In genomic region chr9:109019420-109019819, GRCh38 we compare ENCODE assay signal across 20 cellular contexts. TPM values are rescaled to one million over a fixed set of nuclear protein-coding genes. Genes with fewer than 3 reads are reported as not detected.
DNase-seq lines count a peak whose midpoint lies in the region; ATAC-seq, FAIRE-seq and TF ChIP-seq lines count a peak whose summit lies in the region.
"Had no signal": no experiment of that assay in that cellular context is flagged by ENCODE, and none has a peak within 500 bp of the region (broad histone marks: within the 10 kb centered on the region; RNA-seq: fewer than 3 reads in every experiment).

No MANE protein-coding gene starts in this region.

- no peak overlapping the region for H3K9ac ChIP-seq in BLaER1 treated with 17β-estradiol and CSF1 and Interleukin-3, amounts not matched to agents 10 nM and 100 nM
- H3K9ac ChIP-seq in Karpas-422 (ENCODE audit: low read length), result no peak overlapping the region

- DNase-seq in A549 (ENCODE audit: low read depth in 1 of 2, low spot score in 1 of 2) (no peak), OCI-LY7 (ENCODE audit: low spot score) (no peak), Kasumi-1 (lab: John Stamatoyannopoulos, UW) (no peak), UCSD-AML1 (lab: John Stamatoyannopoulos, UW; ENCODE audit: unreplicated experiment) (no peak), Karpas-422 (no peak)
- DNase-seq: AML-193; Calu3; CD4-positive, alpha-beta memory T cell; DMS53; DND-41; EL; GOT3; H7; HFFc6 had no signal

- H3K9me3 ChIP-seq in A549 (no peaks in the 10 kb centered on the region), OCI-LY7 (ENCODE audit: low read length) (no peaks in the 10 kb centered on the region), Karpas-422 (ENCODE audit: low read length) (no peaks in the 10 kb centered on the region)
- H3K9me3 ChIP-seq in BLaER1 treated with 17β-estradiol and CSF1 and Interleukin-3, amounts not matched to agents 10 nM and 100 nM (replicated peaks in 1 of 11), result no peaks in the 10 kb centered on the region

- FAIRE-seq in A549 (lab: Jason Lieb, UNC), result no peak
- FAIRE-seq: GM12878, HTR-8/SVneo had no signal

- 95% methylated on average over 3 of the region's 3 CpGs for WGBS in A549 (ENCODE audit: missing lambda C conversion rate)

- TF ChIP-seq EP300 in A549 (IDR thresholded peaks at IDR 0.05), result no peak

- no peaks in the 10 kb centered on the region for H3K9me3 Mint-ChIP-seq in dendritic cell treated with granulocyte-macrophage colony-stimulating factor and Interleukin-4, amounts not matched to agents 40 ng/mL and 50 ng/mL, for 4 days
- H3K9me3 Mint-ChIP-seq: CD14-positive monocyte; CD4-positive, alpha-beta memory T cell; HFFc6 had no signal

- H3K4me2 ChIP-seq in A549, result no peak overlapping the region
- peak overlapping the region in 8 of 11 experiments; percentile 29 to 76 (median 60); a peak in 13 of 22 replicates for H3K4me2 ChIP-seq in BLaER1 treated with 17β-estradiol and CSF1 and Interleukin-3, amounts not matched to agents 10 nM and 100 nM
- no peak overlapping the region for H3K4me2 ChIP-seq in OCI-LY7 (ENCODE audit: low read length)
- H3K4me2 ChIP-seq in Karpas-422 (ENCODE audit: low read depth, low read length, poor library complexity, severe bottlenecking), result no peak overlapping the region

- H3K27ac ChIP-seq in A549 (no peak overlapping the region), OCI-LY7 (ENCODE audit: low read depth, low read length, poor library complexity, severe bottlenecking) (no peak overlapping the region), Karpas-422 (ENCODE audit: low read length) (no peak overlapping the region)
- H3K27ac ChIP-seq in BLaER1 treated with 17β-estradiol and CSF1 and Interleukin-3, amounts not matched to agents 10 nM and 100 nM, result peak overlapping the region in 1 of 11 experiments; percentile 53; a peak in 3 of 22 replicates

- intact Hi-C loops in OCI-LY7 (cut with micrococcal nuclease; ENCODE audit: unreplicated experiment), result no loop called here
- intact Hi-C loops in dendritic cell treated with granulocyte-macrophage colony-stimulating factor and Interleukin-4, amounts not matched to agents 40 ng/mL and 50 ng/mL, for 4 days (cut with micrococcal nuclease), result no loop called here

- H3K4me1 ChIP-seq in A549 (peaks cover 30% of the 10 kb centered on the region), OCI-LY7 (ENCODE audit: insufficient read depth, low read length, poor library complexity, severe bottlenecking) (peaks cover 4% of the 10 kb centered on the region), Karpas-422 (ENCODE audit: low read length) (peaks cover 35% of the 10 kb centered on the region)
- peaks cover 52 to 74% (median 65%) of the 10 kb centered on the region in 10 experiments for H3K4me1 ChIP-seq in BLaER1 treated with 17β-estradiol and CSF1 and Interleukin-3, amounts not matched to agents 10 nM and 100 nM

- TSS peak; percentile 8 for BruUV-seq in OCI-LY7 (replicated peaks; lab: Mats Ljungman, UMichigan)

- no peaks in the 10 kb centered on the region for H3K27me3 ChIP-seq in BLaER1 treated with 17β-estradiol and CSF1 and Interleukin-3, amounts not matched to agents 10 nM and 100 nM
- H3K27me3 ChIP-seq in Karpas-422 (ENCODE audit: low read length), result no peaks in the 10 kb centered on the region

- no peak overlapping the region for H3K4me3 Mint-ChIP-seq in dendritic cell treated with granulocyte-macrophage colony-stimulating factor and Interleukin-4, amounts not matched to agents 40 ng/mL and 50 ng/mL, for 4 days
- H3K4me3 Mint-ChIP-seq: CD14-positive monocyte; CD4-positive, alpha-beta memory T cell; HFFc6 had no signal

- peaks cover 41% of the 10 kb centered on the region for H3K4me1 Mint-ChIP-seq in dendritic cell treated with granulocyte-macrophage colony-stimulating factor and Interleukin-4, amounts not matched to agents 40 ng/mL and 50 ng/mL, for 4 days (ENCODE audit: low read depth)

- CTCF ChIA-PET in A549 (lab: Yijun Ruan, JAX) (no interaction called here), OCI-LY7 (lab: Charles Lee; ENCODE audit: unreplicated experiment) (no interaction called here)

- H3K27me3 Mint-ChIP-seq in dendritic cell treated with granulocyte-macrophage colony-stimulating factor and Interleukin-4, amounts not matched to agents 40 ng/mL and 50 ng/mL, for 4 days, result no peaks in the 10 kb centered on the region
- H3K27me3 Mint-ChIP-seq: CD4-positive, alpha-beta memory T cell had no signal

- H3K79me2 ChIP-seq in OCI-LY7 (ENCODE audit: insufficient read depth, low read depth, low read length) (no peaks in the 10 kb centered on the region), Karpas-422 (ENCODE audit: low read length) (peaks cover 31% of the 10 kb centered on the region)

- peaks cover 0 to 5% (median 0%) of the 10 kb centered on the region in 11 experiments; a peak in 3 of 22 replicates for H4K20me1 ChIP-seq in BLaER1 treated with 17β-estradiol and CSF1 and Interleukin-3, amounts not matched to agents 10 nM and 100 nM
- H4K20me1 ChIP-seq in OCI-LY7 (ENCODE audit: insufficient read depth, low read length) (peaks cover 6% of the 10 kb centered on the region; the same call in 1 of the 2 replicates), Karpas-422 (ENCODE audit: insufficient read depth, low read depth, low read length) (no peaks in the 10 kb centered on the region)

- H2AFZ ChIP-seq in OCI-LY7 (ENCODE audit: low read length) (no peak overlapping the region), Karpas-422 (ENCODE audit: low read length) (no peak overlapping the region)

- TF ChIP-seq RAD21 in A549 (conservative IDR thresholded peaks at IDR 0.05 in 1 of 2, IDR thresholded peaks at IDR 0.05 in 1 of 2), result no peak

- TF ChIP-seq CTCF in A549 (IDR thresholded peaks at IDR 0.05) (no peak), OCI-LY7 (conservative IDR thresholded peaks at IDR 0.05; ENCODE audit: low read length) (no peak)

- H3K36me3 ChIP-seq in BLaER1 treated with 17β-estradiol and CSF1 and Interleukin-3, amounts not matched to agents 10 nM and 100 nM, result peaks cover 2 to 60% (median 32%) of the 10 kb centered on the region in 11 experiments; a peak in 17 of 22 replicates
- peaks cover 60% of the 10 kb centered on the region for H3K36me3 ChIP-seq in OCI-LY7 (ENCODE audit: insufficient read depth, low read length)
- peaks cover 10% of the 10 kb centered on the region; the same call in 1 of the 2 replicates for H3K36me3 ChIP-seq in Karpas-422 (ENCODE audit: insufficient read depth, low read length)

- no peak for TF ChIP-seq POLR2A in A549 (IDR thresholded peaks at IDR 0.05; ENCODE audit: low read length)

- ATAC-seq in A549, result no peak
- ATAC-seq: GM12878, HCT116 had no signal

- peaks cover 14% of the 10 kb centered on the region for H3K36me3 Mint-ChIP-seq in dendritic cell treated with granulocyte-macrophage colony-stimulating factor and Interleukin-4, amounts not matched to agents 40 ng/mL and 50 ng/mL, for 4 days (ENCODE audit: low read depth)

- POLR2A ChIA-PET in A549 (lab: Yijun Ruan, JAX) (no interaction called here), OCI-LY7 (lab: Charles Lee) (interaction anchor here (0.7 to 1.1 kb wide), 2 partner anchors 8 to 1237 kb away, joined by 3 read pairs; partner anchors contain the start of gene TXN)

- peak overlapping the region; percentile 56 for H3K27ac Mint-ChIP-seq in dendritic cell treated with granulocyte-macrophage colony-stimulating factor and Interleukin-4, amounts not matched to agents 40 ng/mL and 50 ng/mL, for 4 days
- H3K27ac Mint-ChIP-seq: CD14-positive monocyte, HFFc6 had no signal

- H3K9me2 ChIP-seq in OCI-LY7 (ENCODE audit: insufficient read depth, low read length) (no peaks in the 10 kb centered on the region), Karpas-422 (replicated peaks; ENCODE audit: insufficient read depth, low read length) (no peaks in the 10 kb centered on the region)

- H3K4me3 ChIP-seq in A549, result no peak overlapping the region
- no peak overlapping the region for H3K4me3 ChIP-seq in BLaER1 treated with 17β-estradiol and CSF1 and Interleukin-3, amounts not matched to agents 10 nM and 100 nM
- no peak overlapping the region for H3K4me3 ChIP-seq in OCI-LY7 (ENCODE audit: low read depth, low read length, poor library complexity, severe bottlenecking)
- no peak overlapping the region for H3K4me3 ChIP-seq in Karpas-422 (ENCODE audit: low read length)
- H3K4me3 ChIP-seq: GM12878 had no signal

TF ChIP-seq in A549, 52 proteins besides CTCF, POLR2A, EP300 and RAD21:
- TF ChIP-seq ZFP36 (IDR thresholded peaks at IDR 0.05; ENCODE audit: borderline replicate concordance, partially characterized antibody) (peak; percentile 10), SREBF2 (IDR thresholded peaks at IDR 0.05) (no peak)

RNA-seq across cellular contexts. Expression of gene CTNNAL1, which starts 6.1 kb away (rescaled TPM):
- 42.5 and 63.6 TPM in 2 replicates for polyA plus RNA-seq in A549 (2011; rRNA removed)
- polyA plus RNA-seq in A549 (2012; cell fraction: cytosol; rRNA removed), result 21.6 and 25.3 TPM in 2 replicates
- 7.2 and 11.1 TPM in 2 replicates for polyA plus RNA-seq in A549 (2012; cell fraction: nucleus; rRNA removed)
- polyA plus RNA-seq in A549 (2017; fragmentation: RNase III; extraction: RNeasy Plus Mini Kit Qiagen cat#74134 plus additional on column Dnase treatment), result 43.8 to 61.3 TPM (median 48.8 TPM) in 3 replicates
- 6.0 and 7.1 TPM in 2 replicates for polyA minus RNA-seq in A549 (2011; rRNA and poly(A)+ RNA removed)
- 31.2 and 32.0 TPM in 2 replicates for total RNA-seq in OCI-LY7 (2014; rRNA removed; shearing (Covaris generic))
- total RNA-seq in OCI-LY7 (2022), result 35.3 and 38.5 TPM in 2 replicates
- total RNA-seq in Karpas-422 (2014; rRNA removed; shearing (Covaris generic); ENCODE audit: low replicate concordance), result 26.8 and 31.4 TPM in 2 replicates

Comparison
In these comparisons a context has a peak if more than half of its experiments do, and no peak if none do; other contexts are left out.
1. H3K4me2 ChIP-seq: peak in BLaER1 treated with 17β-estradiol and CSF1 and Interleukin-3, amounts not matched to agents 10 nM and 100 nM (8 of 11); none in A549 (single experiment), OCI-LY7 (single experiment) and Karpas-422 (single experiment).